In the genomic region with DNA sequence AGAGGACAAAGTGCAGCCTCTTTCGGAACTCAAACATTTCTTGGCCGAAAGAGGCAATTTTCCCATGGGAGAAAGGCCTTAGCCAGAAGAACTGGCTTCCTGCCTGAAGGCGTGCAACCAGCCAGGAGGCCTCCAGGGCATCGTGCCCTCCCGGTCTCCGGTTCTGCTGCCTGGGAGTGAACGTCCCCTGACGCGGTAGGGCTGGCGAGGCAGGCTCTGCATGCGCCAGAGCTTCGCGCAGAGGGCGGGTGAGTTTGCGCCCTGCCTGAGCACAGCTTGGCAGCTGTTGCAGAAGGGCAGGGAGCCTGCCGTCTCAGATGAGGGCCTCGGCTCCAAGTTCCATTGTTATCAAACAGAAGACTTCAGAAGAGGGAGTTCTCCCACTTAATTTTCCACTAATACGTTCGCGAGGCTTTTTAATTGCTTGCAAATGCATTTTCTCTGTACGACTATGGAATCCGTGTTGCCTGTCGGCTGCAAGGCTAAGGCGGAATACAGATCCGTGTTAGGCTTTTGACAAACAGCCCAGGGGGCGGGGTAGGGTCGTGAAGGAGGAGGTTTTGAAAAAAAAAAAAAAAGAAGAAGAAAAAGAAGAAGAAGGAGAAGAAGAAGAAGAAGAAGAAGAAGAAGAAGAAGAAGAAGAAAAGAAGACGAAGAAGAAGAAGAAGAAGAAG, we compare ENCODE assay signal across 21 cellular contexts. TPM values are rescaled to one million over a fixed set of nuclear protein-coding genes. Genes with fewer than 3 reads are reported as not detected.
DNase-seq lines count a peak whose midpoint lies in the region; ATAC-seq, FAIRE-seq and TF ChIP-seq lines count a peak whose summit lies in the region.
"Had no signal": no experiment of that assay in that cellular context is flagged by ENCODE, and none has a peak within 500 bp of the region (broad histone marks: within the 10 kb centered on the region; RNA-seq: fewer than 3 reads in every experiment).

No MANE protein-coding gene starts in this region.

- TF ChIP-seq CTCF in HEK293 (tag by site-specific recombination; IDR thresholded peaks at IDR 0.05) = no peak
- no peak for TF ChIP-seq CTCF in astrocyte (IDR thresholded peaks at IDR 0.05; ENCODE audit: insufficient read depth, low read depth, low read length)
- TF ChIP-seq CTCF in lower leg skin (IDR thresholded peaks at IDR 0.05) = no peak

- no peaks in the 10 kb centered on the region for H3K79me2 ChIP-seq in astrocyte (ENCODE audit: insufficient read depth, low read length)

- H3K27me3 ChIP-seq in astrocyte (ENCODE audit: insufficient read depth, low read length) = peaks cover 5% of the 10 kb centered on the region

- no peak overlapping the region for H3K27ac Mint-ChIP-seq in astrocyte (ENCODE audit: unreplicated experiment)
- no peak overlapping the region for H3K27ac Mint-ChIP-seq in activated naive CD4-positive, alpha-beta T cell treated with anti-CD3 and anti-CD28 coated beads, Interleukin-2, amount 50 U/mL, for 72 hours
- H3K27ac Mint-ChIP-seq: activated naive CD8-positive, alpha-beta T cell; mesothelial cell of epicardium had no signal

- POLR2A ChIA-PET in HEK293 (lab: Yijun Ruan, JAX) = no interaction called here

- no peak overlapping the region for H3K4me2 ChIP-seq in astrocyte (ENCODE audit: low read length)

- no peaks in the 10 kb centered on the region for H3K4me1 Mint-ChIP-seq in astrocyte (ENCODE audit: low read depth, unreplicated experiment)
- H3K4me1 Mint-ChIP-seq: mesothelial cell of epicardium had no signal

- H3K9ac ChIP-seq in astrocyte (ENCODE audit: low read length) = no peak overlapping the region

- TF ChIP-seq POLR2A in lower leg skin (IDR thresholded peaks at IDR 0.05) = no peak

- H3K9me3 Mint-ChIP-seq in astrocyte (ENCODE audit: unreplicated experiment) = peaks cover 24% of the 10 kb centered on the region
- peaks cover 15 to 16% of the 10 kb centered on the region in 2 donors for H3K9me3 Mint-ChIP-seq in activated naive CD4-positive, alpha-beta T cell treated with anti-CD3 and anti-CD28 coated beads, Interleukin-2, amount 50 U/mL, for 72 hours
- H3K9me3 Mint-ChIP-seq: mesothelial cell of epicardium had no signal

- no peak overlapping the region for H3K4me3 Mint-ChIP-seq in astrocyte (ENCODE audit: unreplicated experiment)
- H3K4me3 Mint-ChIP-seq: activated naive CD8-positive, alpha-beta T cell; mesothelial cell of epicardium had no signal

- ATAC-seq in activated naive CD4-positive, alpha-beta T cell treated with anti-CD3 and anti-CD28 coated beads, Interleukin-2, amount 50 U/mL, for 72 hours = no peak
- ATAC-seq: gastrocnemius medialis, GM12878 had no signal

- WGBS in lower leg skin, 2 donors = 1 to 3% methylated on average over 27 of the region's 28 CpGs

- peak overlapping the region; percentile 10 for H2AFZ ChIP-seq in astrocyte (ENCODE audit: low read depth, low read length)

- H3K27me3 Mint-ChIP-seq in astrocyte (ENCODE audit: low read depth, unreplicated experiment) = peaks cover 92% of the 10 kb centered on the region

- H3K4me1 ChIP-seq in HEK293 (ENCODE audit: control insufficient read depth, insufficient read depth, low read length) = no peaks in the 10 kb centered on the region
- no peaks in the 10 kb centered on the region for H3K4me1 ChIP-seq in astrocyte (ENCODE audit: insufficient read depth, low read length)
- H3K4me1 ChIP-seq: gastrocnemius medialis had no signal

- H3K9me3 ChIP-seq in HEK293 (ENCODE audit: control insufficient read depth, insufficient read depth, low read depth, low read length) (no peaks in the 10 kb centered on the region), astrocyte (ENCODE audit: insufficient read depth, low read depth, low read length) (peaks cover 3% of the 10 kb centered on the region)
- H3K9me3 ChIP-seq: gastrocnemius medialis had no signal

- no peaks in the 10 kb centered on the region for H3K36me3 Mint-ChIP-seq in astrocyte (ENCODE audit: low read depth, unreplicated experiment)
- peaks cover 11 to 45% of the 10 kb centered on the region in 2 donors for H3K36me3 Mint-ChIP-seq in activated naive CD4-positive, alpha-beta T cell treated with anti-CD3 and anti-CD28 coated beads, Interleukin-2, amount 50 U/mL, for 72 hours
- H3K36me3 Mint-ChIP-seq: mesothelial cell of epicardium had no signal

- H3K36me3 ChIP-seq in HEK293 (ENCODE audit: control insufficient read depth in 2 of 2, insufficient read depth in 1 of 2, low read length in 2 of 2) (no peaks in the 10 kb centered on the region), astrocyte (ENCODE audit: insufficient read depth, low read length) (no peaks in the 10 kb centered on the region)
- H3K36me3 ChIP-seq: gastrocnemius medialis had no signal

- DNase-seq in astrocyte (ENCODE audit: low read depth) (no peak), globus pallidus (ENCODE audit: low spot score) (peak; percentile 13), nucleus accumbens (lab: John Stamatoyannopoulos, UW) (peak in 40 of 56 donors; percentile 1 to 77 (median 31)), AML-193 (lab: John Stamatoyannopoulos, UW) (no peak), lower leg skin (ENCODE audit: low spot score in 2 of 2) (no peak)
- no peak for DNase-seq in activated CD4-positive, alpha-beta T cell treated with anti-CD3 and anti-CD28 coated beads, Interleukin-2, amount 50 U/mL, for 4 hours
- no peak for DNase-seq in activated naive CD4-positive, alpha-beta T cell treated with anti-CD3 and anti-CD28 coated beads, Interleukin-2, amount 50 U/mL, for 72 hours (ENCODE audit: low spot score in 2 of 2)
- DNase-seq: activated CD4-positive, alpha-beta T cell treated with anti-CD3 and anti-CD28 coated beads, Interleukin-2, amount 50 U/mL, for 48 hours; activated T-cell treated with anti-CD3 and anti-CD28 coated beads, Interleukin-2, amount 50 U/mL, for 48 hours; gastrocnemius medialis; HCEC 1CT; NCI-H2029 treated with DMSO at 0.1 percent for 48 hours; NCI-H82; occipital lobe had no signal

- CTCF ChIA-PET in HEK293 (lab: Yijun Ruan, JAX) = no interaction called here

- H3K27ac ChIP-seq in HEK293 (ENCODE audit: extremely low read depth, low read depth, low read length) (no peak overlapping the region), astrocyte (ENCODE audit: low read depth, low read length) (no peak overlapping the region)
- H3K27ac ChIP-seq: gastrocnemius medialis had no signal

- FAIRE-seq in astrocyte (lab: Jason Lieb, UNC) = no peak
- FAIRE-seq: G401.6, GM12878, keratinocyte had no signal

- no peaks in the 10 kb centered on the region for H4K20me1 ChIP-seq in astrocyte (ENCODE audit: insufficient read depth, low read length)

- intact Hi-C loops in lower leg skin (cut with DNase I; ENCODE audit: low total_unique reads) = no loop called here

- no peak overlapping the region for H3K4me3 ChIP-seq in HEK293 (ENCODE audit: low read depth, low read length)
- H3K4me3 ChIP-seq in astrocyte (ENCODE audit: insufficient read depth, low read depth, low read length) = no peak overlapping the region
- no peak overlapping the region for H3K4me3 ChIP-seq in lower leg skin (ENCODE audit: low read depth, poor library complexity, severe bottlenecking)
- H3K4me3 ChIP-seq: gastrocnemius medialis, GM12878 had no signal

TF ChIP-seq in HEK293, 187 proteins besides CTCF, POLR2A, EP300 and RAD21 (continues in another document):
- TF ChIP-seq ZNF639 (tag by site-specific recombination; IDR thresholded peaks at IDR 0.05) = no peak

RNA-seq across cellular contexts. Expression of gene TFAP2D, which starts 5.5 kb away (rescaled TPM):
- total RNA-seq in astrocyte = not detected in 2 replicates
- not detected for total RNA-seq in activated naive CD4-positive, alpha-beta T cell treated with anti-CD3 and anti-CD28 coated beads, Interleukin-2, amount 50 U/mL, for 72 hours
- total RNA-seq in lower leg skin = not detected
- total RNA-seq: cardiac septum, gastrocnemius medialis, GM12878, mesothelial cell of epicardium had no signal

Comparison
In these comparisons a context has a peak if more than half of its experiments do, and no peak if none do; other contexts are left out.
1. DNase-seq: peak in globus pallidus (single experiment) and nucleus accumbens (40 of 56); none in astrocyte (single experiment), activated CD4-positive, alpha-beta T cell treated with anti-CD3 and anti-CD28 coated beads, Interleukin-2, amount 50 U/mL, for 4 hours (0 of 2), AML-193 (0 of 2), activated naive CD4-positive, alpha-beta T cell treated with anti-CD3 and anti-CD28 coated beads, Interleukin-2, amount 50 U/mL, for 72 hours (0 of 2) and lower leg skin (0 of 2).